1 cellular context compared by ENCODE assay signal in the genomic region with DNA sequence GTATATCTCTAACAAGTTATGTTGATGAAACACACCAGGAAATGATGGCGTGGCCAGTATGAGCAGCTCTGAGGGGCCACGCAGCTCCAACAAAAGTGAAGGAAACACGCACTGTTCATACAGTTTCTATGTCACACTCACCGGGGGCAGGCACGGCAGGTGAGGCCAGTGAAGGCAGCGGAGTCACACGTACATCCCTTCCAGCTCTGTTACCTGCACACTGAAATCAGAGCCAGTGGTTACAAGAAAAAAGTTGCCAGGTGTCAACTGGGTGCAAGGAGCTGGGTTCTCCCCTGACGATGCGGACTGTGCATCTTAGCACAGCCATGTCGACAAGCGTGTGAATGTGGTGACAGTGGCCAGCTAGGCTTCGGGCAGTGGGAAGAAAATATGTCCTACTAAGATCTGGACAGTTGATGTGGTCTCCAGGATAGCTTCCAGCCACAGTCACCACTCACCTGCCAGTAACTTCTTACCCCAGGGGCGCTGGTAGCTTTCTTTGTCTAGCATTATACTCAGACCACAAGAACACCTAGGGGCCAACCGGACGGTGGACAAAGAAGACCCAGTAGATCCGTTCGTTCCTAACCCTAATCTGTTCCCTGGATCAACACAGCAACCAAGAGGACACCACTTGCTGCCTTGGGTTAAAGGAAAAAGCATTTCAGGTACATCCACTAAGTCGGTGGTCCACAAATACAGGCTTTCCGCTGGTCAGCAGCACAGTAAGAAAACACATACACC.
TF ChIP-seq lines count a peak whose summit lies in the region.

No MANE protein-coding gene starts in this region.

TF ChIP-seq in K562, 482 proteins besides CTCF, POLR2A, EP300 and RAD21:
- no peak for TF ChIP-seq NRF1 (conservative IDR thresholded peaks at IDR 0.05 in 1 of 2, IDR thresholded peaks at IDR 0.05 in 1 of 2)
- TF ChIP-seq ZNF436 (CRISPR knock-in tag; IDR thresholded peaks at IDR 0.05): no peak
- no peak for TF ChIP-seq NFXL1 (CRISPR knock-in tag; IDR thresholded peaks at IDR 0.05)
- TF ChIP-seq, protein P1, sequence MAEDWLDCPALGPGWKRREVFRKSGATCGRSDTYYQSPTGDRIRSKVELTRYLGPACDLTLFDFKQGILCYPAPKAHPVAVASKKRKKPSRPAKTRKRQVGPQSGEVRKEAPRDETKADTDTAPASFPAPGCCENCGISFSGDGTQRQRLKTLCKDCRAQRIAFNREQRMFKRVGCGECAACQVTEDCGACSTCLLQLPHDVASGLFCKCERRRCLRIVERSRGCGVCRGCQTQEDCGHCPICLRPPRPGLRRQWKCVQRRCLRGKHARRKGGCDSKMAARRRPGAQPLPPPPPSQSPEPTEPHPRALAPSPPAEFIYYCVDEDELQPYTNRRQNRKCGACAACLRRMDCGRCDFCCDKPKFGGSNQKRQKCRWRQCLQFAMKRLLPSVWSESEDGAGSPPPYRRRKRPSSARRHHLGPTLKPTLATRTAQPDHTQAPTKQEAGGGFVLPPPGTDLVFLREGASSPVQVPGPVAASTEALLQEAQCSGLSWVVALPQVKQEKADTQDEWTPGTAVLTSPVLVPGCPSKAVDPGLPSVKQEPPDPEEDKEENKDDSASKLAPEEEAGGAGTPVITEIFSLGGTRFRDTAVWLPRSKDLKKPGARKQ (CRISPR knock-in tag; IDR thresholded peaks at IDR 0.05): no peak
- TF ChIP-seq RBFOX2 (IDR thresholded peaks at IDR 0.05; ENCODE audit: low read depth, low read length): 0 out of 2 replicates have a peak, but pooled peaks have one; percentile 34
- no peak for TF ChIP-seq RHOXF2B (CRISPR knock-in tag; conservative IDR thresholded peaks at IDR 0.05)
- 0 out of 2 replicates have a peak, but pooled peaks have one; percentile 18 for TF ChIP-seq POLR2G (IDR thresholded peaks at IDR 0.05; ENCODE audit: low read depth, low read length)
